23 cellular contexts compared by ENCODE assay signal in the genomic region with DNA sequence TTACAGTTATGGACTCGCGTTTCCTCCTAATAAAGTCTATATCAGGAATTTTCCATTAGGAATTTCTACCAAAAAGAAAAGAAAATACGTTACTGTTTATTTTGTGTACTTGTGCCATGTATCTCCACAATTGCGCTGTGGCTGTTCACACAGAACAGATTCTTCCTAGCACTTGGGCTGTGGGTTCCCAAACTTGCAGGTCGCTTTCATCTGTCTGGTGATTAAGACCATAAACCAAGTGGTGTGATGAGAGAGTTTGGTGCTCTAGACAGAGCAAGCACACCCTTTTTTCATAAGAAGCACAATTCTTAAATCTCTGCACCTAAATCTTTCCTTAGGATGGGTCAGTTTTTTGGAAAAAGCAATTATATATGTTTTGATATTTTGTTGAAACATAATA.
"Had no signal": no experiment of that assay in that cellular context is flagged by ENCODE, and none has a peak within 500 bp of the region (broad histone marks: within the 10 kb centered on the region; RNA-seq: fewer than 3 reads in every experiment).

No MANE protein-coding gene starts in this region.

- FAIRE-seq: TTC549 had no signal

- H3K4me3 Mint-ChIP-seq: activated CD8-positive, alpha-beta T cell treated with anti-CD3 and anti-CD28 coated beads, Interleukin-2, amount 10 ng/mL, durations not matched to agents 7 days and 5 days; activated naive CD4-positive, alpha-beta T cell treated with anti-CD3 and anti-CD28 coated beads, Interleukin-2, amount 50 U/mL, for 24 hours; effector memory CD8-positive, alpha-beta T cell; naive thymus-derived CD4-positive, alpha-beta T cell; neural crest cell; stimulated activated naive B cell treated with anti-CD40 and anti-IgM and Interleukin-4, amounts not matched to agents 10 μg/mL and 1 μg/mL and 100 μg/mL, for 72 hours had no signal

- H3K27me3 Mint-ChIP-seq: naive thymus-derived CD4-positive, alpha-beta T cell; stimulated activated naive B cell treated with anti-CD40 and anti-IgM and Interleukin-4, amounts not matched to agents 10 μg/mL and 1 μg/mL and 100 μg/mL, for 72 hours had no signal

- H3K27ac ChIP-seq: body of pancreas, dorsolateral prefrontal cortex, lower lobe of right lung, thoracic aorta, upper lobe of left lung had no signal

- H3K9me3 Mint-ChIP-seq: activated naive CD4-positive, alpha-beta T cell treated with anti-CD3 and anti-CD28 coated beads, Interleukin-2, amount 50 U/mL, for 24 hours; effector memory CD8-positive, alpha-beta T cell; naive thymus-derived CD4-positive, alpha-beta T cell; neural crest cell; stimulated activated naive B cell treated with anti-CD40 and anti-IgM and Interleukin-4, amounts not matched to agents 10 μg/mL and 1 μg/mL and 100 μg/mL, for 72 hours had no signal

- H3K27me3 ChIP-seq: body of pancreas, upper lobe of left lung had no signal

- ATAC-seq: activated CD8-positive, alpha-beta T cell treated with anti-CD3 and anti-CD28 coated beads, Interleukin-2, amount 10 ng/mL, durations not matched to agents 7 days and 5 days; body of pancreas; effector memory CD8-positive, alpha-beta T cell; left lobe of liver; lower lobe of right lung; naive thymus-derived CD4-positive, alpha-beta T cell; sciatic nerve; stimulated activated naive B cell treated with anti-CD40 and anti-IgM and Interleukin-4, amounts not matched to agents 10 μg/mL and 1 μg/mL and 100 μg/mL, for 72 hours had no signal

- DNase-seq: activated CD4-positive, alpha-beta T cell treated with anti-CD3 and anti-CD28 coated beads for 1 hour; activated CD4-positive, alpha-beta T cell treated with anti-CD3 and anti-CD28 coated beads, Interleukin-2, amount 50 U/mL, for 1 hour; activated CD8-positive, alpha-beta T cell treated with anti-CD3 and anti-CD28 coated beads, Interleukin-2, amount 10 ng/mL, durations not matched to agents 7 days and 5 days; activated gamma-delta T cell treated with Interleukin-2 at 50 U/mL for 16 hours; anterior cingulate cortex; body of pancreas; dorsolateral prefrontal cortex; effector memory CD8-positive, alpha-beta T cell; foreskin melanocyte; lower lobe of right lung; naive thymus-derived CD4-positive, alpha-beta T cell; posterior cingulate gyrus; stimulated activated CD4-positive, alpha-beta T cell treated with anti-CD3 and anti-CD28 coated beads, Interleukin-2, amount 100 ng/mL, for 48 hours; stimulated activated CD8-positive, alpha-beta memory T cell treated with anti-CD3 and anti-CD28 coated beads, Interleukin-4, amount 100 ng/mL, for 48 hours; stimulated activated naive B cell treated with anti-CD40 and anti-IgM and Interleukin-4, amounts not matched to agents 10 μg/mL and 1 μg/mL and 100 μg/mL, for 72 hours; T-helper 1 cell; upper lobe of left lung had no signal

- H3K9me3 ChIP-seq: body of pancreas, lower lobe of right lung, thoracic aorta, upper lobe of left lung had no signal

- H3K36me3 Mint-ChIP-seq: activated naive CD4-positive, alpha-beta T cell treated with anti-CD3 and anti-CD28 coated beads, Interleukin-2, amount 50 U/mL, for 24 hours; naive thymus-derived CD4-positive, alpha-beta T cell; stimulated activated naive B cell treated with anti-CD40 and anti-IgM and Interleukin-4, amounts not matched to agents 10 μg/mL and 1 μg/mL and 100 μg/mL, for 72 hours had no signal

- H3K4me1 ChIP-seq: body of pancreas, lower lobe of right lung, upper lobe of left lung had no signal

- H3K4me3 ChIP-seq: body of pancreas, dorsolateral prefrontal cortex, lower lobe of right lung, thoracic aorta, upper lobe of left lung had no signal

- H3K27ac Mint-ChIP-seq: activated CD8-positive, alpha-beta T cell treated with anti-CD3 and anti-CD28 coated beads, Interleukin-2, amount 10 ng/mL, durations not matched to agents 7 days and 5 days; activated naive CD4-positive, alpha-beta T cell treated with anti-CD3 and anti-CD28 coated beads, Interleukin-2, amount 50 U/mL, for 24 hours; effector memory CD8-positive, alpha-beta T cell; naive thymus-derived CD4-positive, alpha-beta T cell; stimulated activated naive B cell treated with anti-CD40 and anti-IgM and Interleukin-4, amounts not matched to agents 10 μg/mL and 1 μg/mL and 100 μg/mL, for 72 hours had no signal

- H3K36me3 ChIP-seq: lower lobe of right lung, thoracic aorta, upper lobe of left lung had no signal

- H3K4me1 Mint-ChIP-seq: activated naive CD4-positive, alpha-beta T cell treated with anti-CD3 and anti-CD28 coated beads, Interleukin-2, amount 50 U/mL, for 24 hours; neural crest cell; stimulated activated naive B cell treated with anti-CD40 and anti-IgM and Interleukin-4, amounts not matched to agents 10 μg/mL and 1 μg/mL and 100 μg/mL, for 72 hours had no signal
